8 cellular contexts compared by ENCODE assay signal in the genomic region with DNA sequence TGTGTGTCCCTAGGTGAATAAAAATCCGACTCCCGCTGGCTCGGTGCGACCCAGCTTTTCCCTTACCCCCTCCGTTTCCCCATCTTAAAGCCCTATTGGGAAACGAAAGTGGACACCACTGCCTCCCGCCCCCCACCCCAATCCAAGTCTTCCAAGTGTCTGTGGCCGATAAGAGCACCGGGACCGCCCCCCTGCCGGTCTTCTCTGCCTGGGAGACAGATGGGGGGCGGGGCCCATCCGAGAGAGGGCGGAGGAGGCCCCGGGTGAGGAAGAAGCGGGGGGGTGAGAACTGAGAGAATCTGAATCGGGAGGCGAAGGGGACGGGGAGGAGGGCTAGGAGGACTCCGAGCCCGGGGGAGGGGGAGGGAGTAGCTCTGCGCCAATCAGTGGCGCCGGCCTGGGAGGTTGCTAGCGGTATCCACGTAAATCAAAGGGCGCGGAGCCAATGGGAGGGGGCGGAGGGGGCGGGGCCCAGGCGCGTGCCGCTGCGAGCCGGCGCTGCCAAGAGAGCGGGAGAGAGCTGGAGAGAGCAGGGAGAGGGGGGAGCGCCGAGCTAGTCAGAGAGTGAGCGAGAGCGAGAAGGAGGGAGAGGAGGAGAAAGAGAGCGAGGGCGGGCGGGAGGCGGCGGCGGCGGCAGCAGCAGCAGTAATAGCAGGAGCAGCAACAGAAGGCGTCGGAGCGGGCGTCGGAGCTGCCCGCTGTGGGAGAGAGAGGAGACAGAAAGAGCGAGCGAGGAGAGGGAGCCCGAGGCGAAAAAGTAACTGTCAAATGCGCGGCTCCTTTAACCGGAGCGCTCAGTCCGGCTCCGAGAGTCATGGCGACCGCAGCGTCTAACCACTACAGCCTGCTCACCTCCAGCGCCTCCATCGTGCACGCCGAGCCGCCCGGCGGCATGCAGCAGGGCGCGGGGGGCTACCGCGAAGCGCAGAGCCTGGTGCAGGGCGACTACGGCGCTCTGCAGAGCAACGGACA. TPM values are rescaled to one million over a fixed set of nuclear protein-coding genes. Genes with fewer than 3 reads are reported as not detected.
DNase-seq lines count a peak whose midpoint lies in the region; ATAC-seq and TF ChIP-seq lines count a peak whose summit lies in the region.

Gene POU3F2 (plus strand): TSS at position 515 of the 972 bp plus-strand sequence. CDS start 300 bp downstream, at position 815.

- H2AK5ac ChIP-seq in trophoblast cell (ENCODE audit: low read length), result no peak within 1 kb of the TSS

- no peak within 1 kb of the TSS for H4K12ac ChIP-seq in trophoblast cell (ENCODE audit: low read depth, low read length)

- H3K4me1 Mint-ChIP-seq in activated naive CD8-positive, alpha-beta T cell treated with anti-CD3 and anti-CD28 coated beads, Interleukin-2, amount 50 U/mL, for 24 hours, result peaks cover 44% of the 10 kb centered on the region

- H2BK12ac ChIP-seq in trophoblast cell (ENCODE audit: low read length), result no peak within 1 kb of the TSS

- no peaks in the 10 kb centered on the region for H3K9me3 ChIP-seq in SJCRH30 (replicated peaks)
- H3K9me3 ChIP-seq in heart right ventricle, result no peaks in the 10 kb centered on the region
- H3K9me3 ChIP-seq in trophoblast cell (ENCODE audit: insufficient read depth, low read depth, low read length), result peaks cover 4% of the 10 kb centered on the region

- TF ChIP-seq CTCF in heart right ventricle (IDR thresholded peaks at IDR 0.05), result no peak

- peak; percentile 70 for ATAC-seq in activated naive CD8-positive, alpha-beta T cell treated with anti-CD3 and anti-CD28 coated beads, Interleukin-2, amount 50 U/mL, for 24 hours
- ATAC-seq in heart right ventricle, result peak in 7 of 8 donors; percentile 40 to 72 (median 66)

- no peaks in the 10 kb centered on the region for H3K9me3 Mint-ChIP-seq in activated naive CD8-positive, alpha-beta T cell treated with anti-CD3 and anti-CD28 coated beads, Interleukin-2, amount 50 U/mL, for 24 hours

- H3K27ac Mint-ChIP-seq in activated naive CD8-positive, alpha-beta T cell treated with anti-CD3 and anti-CD28 coated beads, Interleukin-2, amount 50 U/mL, for 24 hours, result no peak within 1 kb of the TSS

- H3K27me3 Mint-ChIP-seq in activated naive CD8-positive, alpha-beta T cell treated with anti-CD3 and anti-CD28 coated beads, Interleukin-2, amount 50 U/mL, for 24 hours, result peaks cover 77% of the 10 kb centered on the region

- intact Hi-C loops in heart right ventricle (cut with DNase I), result no loop called here

- H2AFZ ChIP-seq in trophoblast cell (ENCODE audit: insufficient read depth, low read length, poor library complexity), result peak within 1 kb of the TSS; percentile 79

- H4K8ac ChIP-seq in trophoblast cell (ENCODE audit: low read depth, low read length), result no peak within 1 kb of the TSS

- H3K9ac ChIP-seq in trophoblast cell (ENCODE audit: low read length), result no peak within 1 kb of the TSS

- H3K4me3 ChIP-seq in H7 (ENCODE audit: insufficient read depth, low read depth, low read length), result peak within 1 kb of the TSS; percentile 54
- peak within 1 kb of the TSS; percentile 61 for H3K4me3 ChIP-seq in SJCRH30
- peak within 1 kb of the TSS; percentile 37 to 64 (median 52) for H3K4me3 ChIP-seq in heart right ventricle
- H3K4me3 ChIP-seq in trophoblast cell (ENCODE audit: low read depth, low read length), result peak within 1 kb of the TSS; percentile 55

- H3K36me3 Mint-ChIP-seq in activated naive CD8-positive, alpha-beta T cell treated with anti-CD3 and anti-CD28 coated beads, Interleukin-2, amount 50 U/mL, for 24 hours (ENCODE audit: low read depth), result no peaks in the 10 kb centered on the region

- H3K27me3 ChIP-seq in H7 (ENCODE audit: control insufficient read depth, insufficient read depth, low read length) (peaks cover 94% of the 10 kb centered on the region), SJCRH30 (peaks cover 19% of the 10 kb centered on the region), heart right ventricle (peaks cover 59 to 100% (median 99%) of the 10 kb centered on the region in 7 donors), trophoblast cell (ENCODE audit: insufficient read depth, low read length) (peaks cover 61% of the 10 kb centered on the region)

- peak within 1 kb of the TSS; percentile 76 for H3K4me3 Mint-ChIP-seq in activated naive CD8-positive, alpha-beta T cell treated with anti-CD3 and anti-CD28 coated beads, Interleukin-2, amount 50 U/mL, for 24 hours

- H3K18ac ChIP-seq in trophoblast cell (ENCODE audit: low read length), result no peak within 1 kb of the TSS

- no peaks in the 10 kb centered on the region for H3K79me1 ChIP-seq in trophoblast cell (ENCODE audit: low read length)

- H3K27ac ChIP-seq in SJCRH30, result no peak within 1 kb of the TSS
- no peak within 1 kb of the TSS for H3K27ac ChIP-seq in heart right ventricle
- H3K27ac ChIP-seq in trophoblast cell (ENCODE audit: low read depth, low read length), result no peak within 1 kb of the TSS

- H3K4ac ChIP-seq in trophoblast cell (ENCODE audit: low read depth, low read length), result no peak within 1 kb of the TSS

- 0 to 1% methylated on average over 74 to 83 of the region's 83 CpGs for WGBS in heart right ventricle, 2 donors
- no CpG with 5 or more reads among the region's 83 CpGs for WGBS in trophoblast cell (ENCODE audit: extremely low coverage, insufficient coverage, insufficient read length)

- H2BK5ac ChIP-seq in trophoblast cell (ENCODE audit: low read depth, low read length, poor library complexity), result no peak within 1 kb of the TSS

- no peak within 1 kb of the TSS for H4K91ac ChIP-seq in trophoblast cell (ENCODE audit: low read depth, low read length)

- no peak within 1 kb of the TSS for H3K14ac ChIP-seq in trophoblast cell (ENCODE audit: low read length)

- no peaks in the 10 kb centered on the region for H3K79me2 ChIP-seq in trophoblast cell (ENCODE audit: control insufficient read depth, insufficient read depth, low read length, poor library complexity)

- no peak within 1 kb of the TSS for H3K23ac ChIP-seq in trophoblast cell (ENCODE audit: low read length)

- H3K36me3 ChIP-seq in H7 (replicated peaks; ENCODE audit: control insufficient read depth, insufficient read depth, low read length) (no peaks in the 10 kb centered on the region), SJCRH30 (no peaks in the 10 kb centered on the region), heart right ventricle (no peaks in the 10 kb centered on the region), trophoblast cell (ENCODE audit: control insufficient read depth in 1 of 2, insufficient read depth in 2 of 2, low read length in 2 of 2) (no peaks in the 10 kb centered on the region)

- DNase-seq in Daoy (ENCODE audit: low read depth) (peak; percentile 98), H7 (peak; percentile 97), LoVo (ENCODE audit: low spot score) (peak; percentile 39), SJCRH30 (peak; percentile 94 to 95), heart right ventricle (peak in 1 of 2 donors; percentile 63), trophoblast cell (peak; percentile 19 to 50), ureter (ENCODE audit: low spot score) (peak; percentile 61)
- peak; percentile 63 for DNase-seq in activated naive CD8-positive, alpha-beta T cell treated with anti-CD3 and anti-CD28 coated beads, Interleukin-2, amount 50 U/mL, for 24 hours

- H3K4me1 ChIP-seq in SJCRH30, result peaks cover 8% of the 10 kb centered on the region; the same call in 1 of the 2 replicates
- peaks cover 10 to 56% (median 49%) of the 10 kb centered on the region in 9 donors for H3K4me1 ChIP-seq in heart right ventricle
- peaks cover 15 to 29% of the 10 kb centered on the region in 2 experiments for H3K4me1 ChIP-seq in trophoblast cell (ENCODE audit: control insufficient read depth in 1 of 2, insufficient read depth in 2 of 2, low read length in 2 of 2)

- peak within 1 kb of the TSS; percentile 77 for H3K4me2 ChIP-seq in trophoblast cell (ENCODE audit: low read length)

- H2BK120ac ChIP-seq in trophoblast cell (ENCODE audit: insufficient read depth, low read length, poor library complexity), result no peak within 1 kb of the TSS

RNA-seq across cellular contexts. Expression of gene POU3F2, which starts in this region (rescaled TPM):
- 0.63 and 0.77 TPM in 2 replicates for total RNA-seq in Daoy (2014; rRNA removed; shearing (Covaris generic))
- 0.03 TPM in 1 of 2 replicates, not detected in the other for total RNA-seq in H7 (2014; rRNA removed; shearing (Covaris generic))
- total RNA-seq in SJCRH30 (2014; rRNA removed; shearing (Covaris generic)), result 0.25 and 0.26 TPM in 2 replicates
- not detected for total RNA-seq in heart right ventricle
- not detected for polyA plus RNA-seq in heart right ventricle
- polyA plus RNA-seq in trophoblast cell (2013), result 0.01 TPM in 1 of 2 replicates, not detected in the other
- not detected for total RNA-seq in ureter

Comparison
In these comparisons a context has a peak if more than half of its experiments do, and no peak if none do; other contexts are left out.
1. Peak in DNase-seq in Daoy; RNA of the gene not detected or under 1 TPM.
2. Peak in DNase-seq and H3K4me3 ChIP-seq in H7; RNA of the gene not detected or under 1 TPM.
3. Peak in DNase-seq and H3K4me3 ChIP-seq in SJCRH30; RNA of the gene not detected or under 1 TPM.
4. Peak in ATAC-seq and H3K4me3 ChIP-seq in heart right ventricle; RNA of the gene not detected or under 1 TPM.
5. Peak in DNase-seq in ureter; RNA of the gene not detected or under 1 TPM.